ENCODE assay signal across 29 cellular contexts in genomic region chr16:12254566-12254965, GRCh38.
"Had no signal": no experiment of that assay in that cellular context is flagged by ENCODE, and none has a peak within 500 bp of the region (broad histone marks: within the 10 kb centered on the region; RNA-seq: fewer than 3 reads in every experiment).

No MANE protein-coding gene starts in this region.

- H3K27ac Mint-ChIP-seq: dendritic cell treated with granulocyte-macrophage colony-stimulating factor and Interleukin-4, amounts not matched to agents 40 ng/mL and 50 ng/mL, for 4 days; endodermal cell; mesothelial cell of epicardium; progenitor cell of endocrine pancreas; stimulated activated memory B cell treated with anti-CD40 and anti-IgM and Interleukin-4, amounts not matched to agents 10 μg/mL and 1 μg/mL and 100 μg/mL, for 72 hours; stimulated activated naive CD8-positive, alpha-beta T cell treated with anti-CD3 and anti-CD28 coated beads, Interleukin-15, Interleukin-2, amounts not matched to agents 100 ng/mL and 50 ng/mL, for 24 hours had no signal

- H2AFZ ChIP-seq: parathyroid adenoma had no signal

- H3K4me1 ChIP-seq: colonic mucosa, gastrocnemius medialis, parathyroid adenoma, tibial nerve, upper lobe of left lung had no signal

- FAIRE-seq: keratinocyte, urothelium cell line had no signal

- H3K9ac ChIP-seq: parathyroid adenoma had no signal

- H3K36me3 ChIP-seq: colonic mucosa, gastrocnemius medialis, thoracic aorta, tibial nerve, upper lobe of left lung had no signal

- H3K27me3 Mint-ChIP-seq: dendritic cell treated with granulocyte-macrophage colony-stimulating factor and Interleukin-4, amounts not matched to agents 40 ng/mL and 50 ng/mL, for 4 days; naive thymus-derived CD4-positive, alpha-beta T cell; progenitor cell of endocrine pancreas; stimulated activated memory B cell treated with anti-CD40 and anti-IgM and Interleukin-4, amounts not matched to agents 10 μg/mL and 1 μg/mL and 100 μg/mL, for 72 hours; stimulated activated naive CD8-positive, alpha-beta T cell treated with anti-CD3 and anti-CD28 coated beads, Interleukin-15, Interleukin-2, amounts not matched to agents 100 ng/mL and 50 ng/mL, for 24 hours had no signal

- H3K36me3 Mint-ChIP-seq: mesothelial cell of epicardium had no signal

- H3K9me3 ChIP-seq: colonic mucosa, gastrocnemius medialis, mucosa of descending colon, thoracic aorta, tibial nerve, upper lobe of left lung had no signal

- DNase-seq: colonic mucosa; effector CD8-positive, alpha-beta T cell; endodermal cell; foreskin fibroblast; gastrocnemius medialis; head of caudate nucleus; mesenchymal stem cell; mucosa of descending colon; naive thymus-derived CD4-positive, alpha-beta T cell; nephron progenitor cell; occipital lobe; stimulated activated CD4-positive, alpha-beta T cell treated with anti-CD3 and anti-CD28 coated beads, Interleukin-2, amount 100 ng/mL, for 24 hours; stimulated activated CD4-positive, alpha-beta T cell treated with anti-CD3 and anti-CD28 coated beads, Interleukin-4, amount 100 ng/mL, for 4 hours; upper lobe of left lung had no signal

- ATAC-seq: esophagus mucosa; gastrocnemius medialis; left lobe of liver; mucosa of descending colon; naive thymus-derived CD4-positive, alpha-beta T cell; sciatic nerve; stimulated activated memory B cell treated with anti-CD40 and anti-IgM and Interleukin-4, amounts not matched to agents 10 μg/mL and 1 μg/mL and 100 μg/mL, for 72 hours had no signal

- H3K27ac ChIP-seq: colonic mucosa, epithelial cell of prostate, gastrocnemius medialis, parathyroid adenoma, thoracic aorta, tibial nerve, upper lobe of left lung had no signal

- H3K4me3 Mint-ChIP-seq: dendritic cell treated with granulocyte-macrophage colony-stimulating factor and Interleukin-4, amounts not matched to agents 40 ng/mL and 50 ng/mL, for 4 days; endodermal cell; mesothelial cell of epicardium; naive thymus-derived CD4-positive, alpha-beta T cell; nephron progenitor cell; stimulated activated memory B cell treated with anti-CD40 and anti-IgM and Interleukin-4, amounts not matched to agents 10 μg/mL and 1 μg/mL and 100 μg/mL, for 72 hours; stimulated activated naive CD8-positive, alpha-beta T cell treated with anti-CD3 and anti-CD28 coated beads, Interleukin-15, Interleukin-2, amounts not matched to agents 100 ng/mL and 50 ng/mL, for 24 hours had no signal

- H3K27me3 ChIP-seq: colonic mucosa, gastrocnemius medialis, tibial nerve, upper lobe of left lung had no signal

- H3K9me3 Mint-ChIP-seq: dendritic cell treated with granulocyte-macrophage colony-stimulating factor and Interleukin-4, amounts not matched to agents 40 ng/mL and 50 ng/mL, for 4 days; endodermal cell; mesothelial cell of epicardium; nephron progenitor cell; stimulated activated naive CD8-positive, alpha-beta T cell treated with anti-CD3 and anti-CD28 coated beads, Interleukin-15, Interleukin-2, amounts not matched to agents 100 ng/mL and 50 ng/mL, for 24 hours had no signal

- H3K4me3 ChIP-seq: colonic mucosa, gastrocnemius medialis, lung, mucosa of descending colon, thoracic aorta, tibial nerve, upper lobe of left lung had no signal
